In genomic region chr12:91109148-91109564, GRCh38 we compare ENCODE assay signal across 9 cellular contexts. TPM values are rescaled to one million over a fixed set of nuclear protein-coding genes. Genes with fewer than 3 reads are reported as not detected.
A peak's percentile ranks its signal among the peaks of the same experiment; 100 is the strongest.
DNase-seq lines count a peak whose midpoint lies in the region; TF ChIP-seq lines count a peak whose summit lies in the region.
"Had no signal": no experiment of that assay in that cellular context is flagged by ENCODE, and none has a peak within 500 bp of the region (broad histone marks: within the 10 kb centered on the region; RNA-seq: fewer than 3 reads in every experiment).

No MANE protein-coding gene starts in this region.

- intact Hi-C loops in uterus (cut with DNase I; ENCODE audit: low total_unique reads): no loop called here

- peak overlapping the region; percentile 48 for H2AFZ ChIP-seq in neural progenitor cell (replicated peaks)

- H4K20me1 ChIP-seq in neural progenitor cell (ENCODE audit: low read depth): no peaks in the 10 kb centered on the region

- POLR2A ChIA-PET in activated CD4-positive, alpha-beta T cell treated with anti-CD3 and anti-CD28 coated beads, Interleukin-2, amount 10 ng/mL, durations not matched to agents 7 days and 5 days (lab: Charles Lee): no interaction called here

- H3K27me3 ChIP-seq in neural progenitor cell: no peaks in the 10 kb centered on the region
- H3K27me3 ChIP-seq in uterus: no peaks in the 10 kb centered on the region

- H3K4me2 ChIP-seq in neural progenitor cell: peak overlapping the region; percentile 36

- peak; percentile 88 for TF ChIP-seq CTCF in HFFc6 (IDR thresholded peaks at IDR 0.05)
- peak; percentile 70 for TF ChIP-seq CTCF in fibroblast of mammary gland (conservative IDR thresholded peaks at IDR 0.05; ENCODE audit: control insufficient read depth, insufficient read depth, low read depth, low read length)
- TF ChIP-seq CTCF in neural progenitor cell (IDR thresholded peaks at IDR 0.05): peak; percentile 95
- TF ChIP-seq CTCF in uterus (IDR thresholded peaks at IDR 0.05): peak; percentile 37 to 68 (median 53)

- no peaks in the 10 kb centered on the region for H3K9me3 ChIP-seq in neural progenitor cell (ENCODE audit: low read depth)
- H3K9me3 ChIP-seq in uterus: no peaks in the 10 kb centered on the region

- H3K4me1 Mint-ChIP-seq in HFFc6 (ENCODE audit: low read depth) (peaks cover 51% of the 10 kb centered on the region), neural progenitor cell (peaks cover 22% of the 10 kb centered on the region)
- H3K4me1 Mint-ChIP-seq in activated CD4-positive, alpha-beta T cell treated with anti-CD3 and anti-CD28 coated beads, Interleukin-2, amount 10 ng/mL, durations not matched to agents 7 days and 5 days: no peaks in the 10 kb centered on the region

- CTCF ChIA-PET in activated CD4-positive, alpha-beta T cell treated with anti-CD3 and anti-CD28 coated beads, Interleukin-2, amount 10 ng/mL, durations not matched to agents 7 days and 5 days (lab: Charles Lee): no interaction called here

- H3K4me3 Mint-ChIP-seq in HFFc6 (peak overlapping the region; percentile 77), neural progenitor cell (peak overlapping the region; percentile 8)
- H3K4me3 Mint-ChIP-seq in activated CD4-positive, alpha-beta T cell treated with anti-CD3 and anti-CD28 coated beads, Interleukin-2, amount 10 ng/mL, durations not matched to agents 7 days and 5 days: no peak overlapping the region

- H3K9me3 Mint-ChIP-seq in HFFc6: no peaks in the 10 kb centered on the region
- H3K9me3 Mint-ChIP-seq in activated CD4-positive, alpha-beta T cell treated with anti-CD3 and anti-CD28 coated beads, Interleukin-2, amount 10 ng/mL, durations not matched to agents 7 days and 5 days: no peaks in the 10 kb centered on the region
- no peaks in the 10 kb centered on the region for H3K9me3 Mint-ChIP-seq in neural progenitor cell

- H3K36me3 ChIP-seq in neural progenitor cell (no peaks in the 10 kb centered on the region), uterus (no peaks in the 10 kb centered on the region)

- no peaks in the 10 kb centered on the region for H3F3A ChIP-seq in neural progenitor cell (ENCODE audit: low read depth)

- no peak for TF ChIP-seq POLR2A in uterus (IDR thresholded peaks at IDR 0.05)

- H3K27ac ChIP-seq in neural progenitor cell (no peak overlapping the region), uterus (peak overlapping the region; percentile 82 to 83)
- H3K27ac ChIP-seq: epithelial cell of prostate had no signal

- DNase-seq in SIG-M5 treated with dmso at 0.1 percent for 504 hours (lab: John Stamatoyannopoulos, UW; ENCODE audit: unreplicated experiment) (peak; percentile 32), SIG-M5 (lab: John Stamatoyannopoulos, UW) (no peak), HFFc6 (peak; percentile 68), NCI-H1092 treated with DMSO at 0.1 percent for 48 hours (lab: John Stamatoyannopoulos, UW) (peak; percentile 23), fibroblast of mammary gland (ENCODE audit: low read depth) (peak; percentile 80), neural progenitor cell (ENCODE audit: low spot score) (peak; percentile 77), uterus (peak; percentile 81 to 83)
- peak; percentile 60 for DNase-seq in activated CD4-positive, alpha-beta T cell treated with anti-CD3 and anti-CD28 coated beads, Interleukin-2, amount 10 ng/mL, durations not matched to agents 7 days and 5 days

- no peaks in the 10 kb centered on the region for H3K27me3 Mint-ChIP-seq in HFFc6 (ENCODE audit: insufficient read depth)
- no peaks in the 10 kb centered on the region for H3K27me3 Mint-ChIP-seq in activated CD4-positive, alpha-beta T cell treated with anti-CD3 and anti-CD28 coated beads, Interleukin-2, amount 10 ng/mL, durations not matched to agents 7 days and 5 days
- H3K27me3 Mint-ChIP-seq in neural progenitor cell (ENCODE audit: insufficient read depth, low read depth): no peaks in the 10 kb centered on the region

- H3K4me3 ChIP-seq in fibroblast of mammary gland (ENCODE audit: control insufficient read depth, low read depth, low read length) (peak overlapping the region; percentile 23), neural progenitor cell (no peak overlapping the region), uterus (peak overlapping the region; percentile 30 to 47)

- peak overlapping the region; percentile 73; the same call in 1 of the 2 replicates for H3K27ac Mint-ChIP-seq in HFFc6
- H3K27ac Mint-ChIP-seq in activated CD4-positive, alpha-beta T cell treated with anti-CD3 and anti-CD28 coated beads, Interleukin-2, amount 10 ng/mL, durations not matched to agents 7 days and 5 days: no peak overlapping the region
- H3K27ac Mint-ChIP-seq in neural progenitor cell: no peak overlapping the region

- no peaks in the 10 kb centered on the region for H3K79me2 ChIP-seq in neural progenitor cell (ENCODE audit: low read depth)

- H3K4me1 ChIP-seq in neural progenitor cell (no peaks in the 10 kb centered on the region), uterus (no peaks in the 10 kb centered on the region)

- no peak overlapping the region for H3K9ac ChIP-seq in neural progenitor cell

- H3K36me3 Mint-ChIP-seq in HFFc6 (ENCODE audit: low read depth): peaks cover 7% of the 10 kb centered on the region; the same call in 1 of the 2 replicates
- no peaks in the 10 kb centered on the region for H3K36me3 Mint-ChIP-seq in activated CD4-positive, alpha-beta T cell treated with anti-CD3 and anti-CD28 coated beads, Interleukin-2, amount 10 ng/mL, durations not matched to agents 7 days and 5 days (ENCODE audit: low read depth)
- H3K36me3 Mint-ChIP-seq in neural progenitor cell: no peaks in the 10 kb centered on the region

RNA-seq across cellular contexts. Expression of gene LUM, which starts 2.1 kb away (rescaled TPM):
- total RNA-seq in HFFc6 (2021; fragmentation: NEBNext Ultra II Directional; extraction: Animal tissue kit (Norgen Biotek cat#: 25700)): 10 to 100 TPM; 34.3 to 78.1 (median 57.3) TPM
- total RNA-seq in activated CD4-positive, alpha-beta T cell treated with anti-CD3 and anti-CD28 coated beads, Interleukin-2, amount 10 ng/mL, durations not matched to agents 7 days and 5 days: not detected
- 0.19 TPM in 1 of 2 replicates, not detected in the other for total RNA-seq in neural progenitor cell (ENCODE audit: low replicate concordance)
- 100 to 1,000 TPM in 3 of 4 donors, 10 to 100 TPM in 1; 79.4 to 930 (median 325) TPM for total RNA-seq in uterus

RNA-seq across cellular contexts. Expression of gene KERA, which starts 51.3 kb away (rescaled TPM):
- not detected for total RNA-seq in HFFc6 (2021; fragmentation: NEBNext Ultra II Directional; extraction: Animal tissue kit (Norgen Biotek cat#: 25700))
- total RNA-seq in activated CD4-positive, alpha-beta T cell treated with anti-CD3 and anti-CD28 coated beads, Interleukin-2, amount 10 ng/mL, durations not matched to agents 7 days and 5 days: not detected
- total RNA-seq in neural progenitor cell (ENCODE audit: low replicate concordance) (not detected in 2 replicates), uterus (1 to 10 TPM in 1 of 4 donors, not detected in 3; 1.3 TPM)

Comparison
In these comparisons a context has a peak if more than half of its experiments do, and no peak if none do; other contexts are left out.
1. RNA of gene LUM, which starts 2.1 kb away (total RNA-seq): 79.4 to 930 TPM in uterus and 34.3 to 78.1 TPM in HFFc6; not detected in activated CD4-positive, alpha-beta T cell treated with anti-CD3 and anti-CD28 coated beads, Interleukin-2, amount 10 ng/mL, durations not matched to agents 7 days and 5 days and 0.19 TPM in neural progenitor cell; every median in the first group is over 10 times any median in the second.
2. Peak in every context shown above with its lines, with median percentiles within 50 percentile points of each other: CTCF ChIP-seq.